Comparison of ENCODE assay signal across 15 cellular contexts in genomic region chr17:63124536-63124935, GRCh38.
DNase-seq lines count a peak whose midpoint lies in the region; ATAC-seq and TF ChIP-seq lines count a peak whose summit lies in the region.
"Had no signal": no experiment of that assay in that cellular context is flagged by ENCODE, and none has a peak within 500 bp of the region (broad histone marks: within the 10 kb centered on the region; RNA-seq: fewer than 3 reads in every experiment).

No MANE protein-coding gene starts in this region.

- H3K4me1 ChIP-seq in PC-3 (ENCODE audit: insufficient read depth, low read length) (peaks cover 16% of the 10 kb centered on the region), SJCRH30 (peaks cover 4% of the 10 kb centered on the region; the same call in 1 of the 2 replicates)

- no peaks in the 10 kb centered on the region for H3F3A ChIP-seq in PC-3 (ENCODE audit: low read length, unreplicated experiment)

- CTCF ChIA-PET in PC-3 (lab: Charles Lee), result no interaction called here

- no TSS peak for BruUV-seq in PC-3 (replicated peaks; lab: Mats Ljungman, UMichigan)

- DNase-seq in ELF-1 (ENCODE audit: low read depth, low spot score) (peak; percentile 18), PC-3 (no peak), epithelial cell of esophagus (ENCODE audit: low read depth) (peak; percentile 16), SW480 (ENCODE audit: low spot score) (no peak), EL (no peak), SJCRH30 (no peak)
- DNase-seq: CD8-positive, alpha-beta T cell; HCEC 1CT; KBM-7; NCI-H1048; NCI-H187; NCI-H2171; NCI-H524 had no signal

- POLR2A ChIA-PET in PC-3 (lab: Charles Lee; ENCODE audit: unreplicated experiment), result no interaction called here

- no peaks in the 10 kb centered on the region for H3K79me2 ChIP-seq in PC-3 (ENCODE audit: low read length)

- H3K27ac ChIP-seq in 22Rv1, result 0 out of 2 replicates have a peak overlapping the region, but pooled peaks have one; percentile 1
- H3K27ac ChIP-seq in PC-3 (ENCODE audit: low read length), result no peak overlapping the region
- H3K27ac ChIP-seq in SJCRH30, result no peak overlapping the region
- H3K27ac ChIP-seq: HL-60 had no signal

- no peaks in the 10 kb centered on the region for H3K9me2 ChIP-seq in PC-3 (replicated peaks; ENCODE audit: low read length)

- H3K4me2 ChIP-seq in PC-3 (ENCODE audit: low read length), result no peak overlapping the region

- no peaks in the 10 kb centered on the region for H3K9me3 ChIP-seq in PC-3 (ENCODE audit: low read length)
- no peaks in the 10 kb centered on the region for H3K9me3 ChIP-seq in SJCRH30 (replicated peaks)

- H2AFZ ChIP-seq in PC-3 (ENCODE audit: low read length), result no peak overlapping the region

- ATAC-seq in PC-3, result 0 out of 2 replicates have a peak, but pooled peaks have one; percentile 14
- ATAC-seq: CD8-positive, alpha-beta T cell had no signal

- H3K36me3 ChIP-seq in PC-3 (ENCODE audit: low read depth, low read length), result no peaks in the 10 kb centered on the region
- H3K36me3 ChIP-seq in SJCRH30, result no peaks in the 10 kb centered on the region

- H4K20me1 ChIP-seq in PC-3 (ENCODE audit: low read length), result no peaks in the 10 kb centered on the region

- no peak for TF ChIP-seq CTCF in 22Rv1 (IDR thresholded peaks at IDR 0.05)
- TF ChIP-seq CTCF in PC-3 (conservative IDR thresholded peaks at IDR 0.05; ENCODE audit: low read depth, low read length), result no peak
- TF ChIP-seq CTCF in epithelial cell of esophagus (IDR thresholded peaks at IDR 0.05; ENCODE audit: insufficient read depth, low read depth, low read length, missing control alignments), result no peak

- no peak overlapping the region for H3K9ac ChIP-seq in PC-3 (ENCODE audit: low read length)

- intact Hi-C loops in PC-3 (cut with micrococcal nuclease), result no loop called here

- no peak overlapping the region for H3K4me3 ChIP-seq in PC-3 (ENCODE audit: low read length)
- H3K4me3 ChIP-seq in epithelial cell of esophagus (ENCODE audit: low read length), result no peak overlapping the region
- no peak overlapping the region for H3K4me3 ChIP-seq in SJCRH30

- H3K27me3 ChIP-seq in PC-3 (ENCODE audit: low read length), result no peaks in the 10 kb centered on the region
- H3K27me3 ChIP-seq in SJCRH30, result no peaks in the 10 kb centered on the region

Comparison
In these comparisons a context has a peak if more than half of its experiments do, and no peak if none do; other contexts are left out.
1. DNase-seq: peak in ELF-1 (single experiment) and epithelial cell of esophagus (single experiment); none in PC-3 (single experiment), SW480 (single experiment), EL (single experiment) and SJCRH30 (0 of 2).